1 cellular context compared by ENCODE assay signal in the genomic region with DNA sequence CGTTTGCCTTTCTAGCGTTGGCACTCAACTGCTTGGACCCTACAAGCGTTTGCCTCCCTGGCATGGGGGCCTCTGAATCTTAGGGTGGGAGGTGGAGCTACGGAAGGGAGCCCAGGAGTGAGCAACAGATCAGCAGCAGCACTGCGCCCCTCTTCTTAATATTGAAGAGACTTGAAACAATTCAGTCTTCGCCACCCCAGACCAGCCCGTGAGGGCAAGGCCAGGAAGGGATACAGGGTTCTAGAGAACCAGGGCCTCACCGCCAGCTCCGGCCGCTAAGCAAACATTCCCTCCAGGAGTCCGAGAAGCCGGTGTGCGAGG.
TF ChIP-seq lines count a peak whose summit lies in the region.

No MANE protein-coding gene starts in this region.

TF ChIP-seq in GM23338, 12 proteins besides CTCF, POLR2A, EP300 and RAD21 (continued from another document):
- TF ChIP-seq, protein P1, sequence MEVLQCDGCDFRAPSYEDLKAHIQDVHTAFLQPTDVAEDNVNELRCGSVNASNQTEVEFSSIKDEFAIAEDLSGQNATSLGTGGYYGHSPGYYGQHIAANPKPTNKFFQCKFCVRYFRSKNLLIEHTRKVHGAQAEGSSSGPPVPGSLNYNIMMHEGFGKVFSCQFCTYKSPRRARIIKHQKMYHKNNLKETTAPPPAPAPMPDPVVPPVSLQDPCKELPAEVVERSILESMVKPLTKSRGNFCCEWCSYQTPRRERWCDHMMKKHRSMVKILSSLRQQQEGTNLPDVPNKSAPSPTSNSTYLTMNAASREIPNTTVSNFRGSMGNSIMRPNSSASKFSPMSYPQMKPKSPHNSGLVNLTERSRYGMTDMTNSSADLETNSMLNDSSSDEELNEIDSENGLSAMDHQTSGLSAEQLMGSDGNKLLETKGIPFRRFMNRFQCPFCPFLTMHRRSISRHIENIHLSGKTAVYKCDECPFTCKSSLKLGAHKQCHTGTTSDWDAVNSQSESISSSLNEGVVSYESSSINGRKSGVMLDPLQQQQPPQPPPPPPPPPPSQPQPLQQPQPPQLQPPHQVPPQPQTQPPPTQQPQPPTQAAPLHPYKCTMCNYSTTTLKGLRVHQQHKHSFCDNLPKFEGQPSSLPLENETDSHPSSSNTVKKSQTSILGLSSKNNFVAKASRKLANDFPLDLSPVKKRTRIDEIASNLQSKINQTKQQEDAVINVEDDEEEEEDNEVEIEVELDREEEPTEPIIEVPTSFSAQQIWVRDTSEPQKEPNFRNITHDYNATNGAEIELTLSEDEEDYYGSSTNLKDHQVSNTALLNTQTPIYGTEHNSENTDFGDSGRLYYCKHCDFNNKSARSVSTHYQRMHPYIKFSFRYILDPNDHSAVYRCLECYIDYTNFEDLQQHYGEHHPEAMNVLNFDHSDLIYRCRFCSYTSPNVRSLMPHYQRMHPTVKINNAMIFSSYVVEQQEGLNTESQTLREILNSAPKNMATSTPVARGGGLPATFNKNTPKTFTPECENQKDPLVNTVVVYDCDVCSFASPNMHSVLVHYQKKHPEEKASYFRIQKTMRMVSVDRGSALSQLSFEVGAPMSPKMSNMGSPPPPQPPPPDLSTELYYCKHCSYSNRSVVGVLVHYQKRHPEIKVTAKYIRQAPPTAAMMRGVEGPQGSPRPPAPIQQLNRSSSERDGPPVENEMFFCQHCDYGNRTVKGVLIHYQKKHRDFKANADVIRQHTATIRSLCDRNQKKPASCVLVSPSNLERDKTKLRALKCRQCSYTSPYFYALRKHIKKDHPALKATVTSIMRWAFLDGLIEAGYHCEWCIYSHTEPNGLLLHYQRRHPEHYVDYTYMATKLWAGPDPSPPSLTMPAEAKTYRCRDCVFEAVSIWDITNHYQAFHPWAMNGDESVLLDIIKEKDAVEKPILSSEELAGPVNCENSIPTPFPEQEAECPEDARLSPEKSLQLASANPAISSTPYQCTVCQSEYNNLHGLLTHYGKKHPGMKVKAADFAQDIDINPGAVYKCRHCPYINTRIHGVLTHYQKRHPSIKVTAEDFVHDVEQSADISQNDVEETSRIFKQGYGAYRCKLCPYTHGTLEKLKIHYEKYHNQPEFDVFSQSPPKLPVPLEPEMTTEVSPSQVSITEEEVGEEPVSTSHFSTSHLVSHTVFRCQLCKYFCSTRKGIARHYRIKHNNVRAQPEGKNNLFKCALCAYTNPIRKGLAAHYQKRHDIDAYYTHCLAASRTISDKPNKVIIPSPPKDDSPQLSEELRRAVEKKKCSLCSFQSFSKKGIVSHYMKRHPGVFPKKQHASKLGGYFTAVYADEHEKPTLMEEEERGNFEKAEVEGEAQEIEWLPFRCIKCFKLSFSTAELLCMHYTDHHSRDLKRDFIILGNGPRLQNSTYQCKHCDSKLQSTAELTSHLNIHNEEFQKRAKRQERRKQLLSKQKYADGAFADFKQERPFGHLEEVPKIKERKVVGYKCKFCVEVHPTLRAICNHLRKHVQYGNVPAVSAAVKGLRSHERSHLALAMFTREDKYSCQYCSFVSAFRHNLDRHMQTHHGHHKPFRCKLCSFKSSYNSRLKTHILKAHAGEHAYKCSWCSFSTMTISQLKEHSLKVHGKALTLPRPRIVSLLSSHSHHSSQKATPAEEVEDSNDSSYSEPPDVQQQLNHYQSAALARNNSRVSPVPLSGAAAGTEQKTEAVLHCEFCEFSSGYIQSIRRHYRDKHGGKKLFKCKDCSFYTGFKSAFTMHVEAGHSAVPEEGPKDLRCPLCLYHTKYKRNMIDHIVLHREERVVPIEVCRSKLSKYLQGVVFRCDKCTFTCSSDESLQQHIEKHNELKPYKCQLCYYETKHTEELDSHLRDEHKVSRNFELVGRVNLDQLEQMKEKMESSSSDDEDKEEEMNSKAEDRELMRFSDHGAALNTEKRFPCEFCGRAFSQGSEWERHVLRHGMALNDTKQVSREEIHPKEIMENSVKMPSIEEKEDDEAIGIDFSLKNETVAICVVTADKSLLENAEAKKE (CRISPR knock-in tag; IDR thresholded peaks at IDR 0.05) = no peak
- TF ChIP-seq EZH2 (IDR thresholded peaks at IDR 0.05; ENCODE audit: low read depth, unreplicated experiment) (no peak), CREB1 (CRISPR knock-in tag; IDR thresholded peaks at IDR 0.05; ENCODE audit: low read depth) (no peak), NANOG (IDR thresholded peaks at IDR 0.05; ENCODE audit: borderline replicate concordance) (no peak), JUNB (IDR thresholded peaks at IDR 0.05; ENCODE audit: unreplicated experiment) (no peak), EZH2phosphoT487 (IDR thresholded peaks at IDR 0.05; ENCODE audit: unreplicated experiment) (no peak), POLR2AphosphoS5 (IDR thresholded peaks at IDR 0.05; ENCODE audit: low read depth) (no peak), STAT1 (IDR thresholded peaks at IDR 0.05; ENCODE audit: unreplicated experiment) (no peak)
- TF ChIP-seq, protein P2, sequence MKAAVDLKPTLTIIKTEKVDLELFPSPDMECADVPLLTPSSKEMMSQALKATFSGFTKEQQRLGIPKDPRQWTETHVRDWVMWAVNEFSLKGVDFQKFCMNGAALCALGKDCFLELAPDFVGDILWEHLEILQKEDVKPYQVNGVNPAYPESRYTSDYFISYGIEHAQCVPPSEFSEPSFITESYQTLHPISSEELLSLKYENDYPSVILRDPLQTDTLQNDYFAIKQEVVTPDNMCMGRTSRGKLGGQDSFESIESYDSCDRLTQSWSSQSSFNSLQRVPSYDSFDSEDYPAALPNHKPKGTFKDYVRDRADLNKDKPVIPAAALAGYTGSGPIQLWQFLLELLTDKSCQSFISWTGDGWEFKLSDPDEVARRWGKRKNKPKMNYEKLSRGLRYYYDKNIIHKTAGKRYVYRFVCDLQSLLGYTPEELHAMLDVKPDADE (IDR thresholded peaks at IDR 0.05) = no peak
